In genomic region chr3:17742092-17742836, GRCh38 we compare ENCODE assay signal across 8 cellular contexts.
DNase-seq lines count a peak whose midpoint lies in the region; ATAC-seq and TF ChIP-seq lines count a peak whose summit lies in the region.

TBC1D5 (minus strand) TSS chr3:17742631; CDS start chr3:17508570, 234,061 bp downstream.

- peak within 1 kb of the TSS; percentile 75 for H3K4me3 ChIP-seq in HUES6 (ENCODE audit: low read depth, low read length)
- H3K4me3 ChIP-seq in muscle layer of colon (ENCODE audit: low read depth in 1 of 2, low read length in 2 of 2) = peak within 1 kb of the TSS; percentile 59 to 88

- H3K9ac ChIP-seq in HUES6 (ENCODE audit: low read length) (peak within 1 kb of the TSS; percentile 93), muscle layer of colon (ENCODE audit: low read length) (peak within 1 kb of the TSS; percentile 64)

- peak; percentile 97 for TF ChIP-seq POLR2A in erythroblast (IDR thresholded peaks at IDR 0.05; ENCODE audit: low read length)

- H3K4me1 ChIP-seq in HUES6 (ENCODE audit: control insufficient read depth, insufficient read depth, low read length) (peaks cover 22% of the 10 kb centered on the region), muscle layer of colon (ENCODE audit: insufficient read depth, low read length) (peaks cover 28% of the 10 kb centered on the region)

- no peaks in the 10 kb centered on the region for H3K9me3 ChIP-seq in HUES6 (ENCODE audit: control insufficient read depth, insufficient read depth, low read depth, low read length)
- no peaks in the 10 kb centered on the region for H3K9me3 ChIP-seq in muscle layer of colon (ENCODE audit: low read length)

- peak within 1 kb of the TSS; percentile 94 for H3K27ac ChIP-seq in HUES6 (ENCODE audit: low read depth, low read length)
- peak within 1 kb of the TSS; percentile 91 for H3K27ac ChIP-seq in muscle layer of colon (ENCODE audit: low read depth, low read length)

- DNase-seq in D341Med (ENCODE audit: low spot score) (peak; percentile 99), OCI-M2 (lab: John Stamatoyannopoulos, UW; ENCODE audit: unreplicated experiment) (peak; percentile 49), activated T-cell treated with anti-CD3 and anti-CD28 coated beads for 4 hours (peak; percentile 74), erythroblast (lab: John Stamatoyannopoulos, UW) (peak; percentile 98)
- DNase-seq in stimulated activated CD8-positive, alpha-beta memory T cell treated with anti-CD3 and anti-CD28 coated beads, Interleukin-7, amount 100 ng/mL, for 24 hours (ENCODE audit: low read depth) = peak; percentile 80

- H3K27me3 ChIP-seq in HUES6 (ENCODE audit: control insufficient read depth, insufficient read depth, low read length) (no peaks in the 10 kb centered on the region), muscle layer of colon (ENCODE audit: control insufficient read depth in 1 of 2, insufficient read depth in 2 of 2, low read length in 2 of 2) (no peaks in the 10 kb centered on the region)

- H3K36me3 ChIP-seq in HUES6 (ENCODE audit: control insufficient read depth, insufficient read depth, low read length) (no peaks in the 10 kb centered on the region), muscle layer of colon (ENCODE audit: insufficient read depth, low read length) (no peaks in the 10 kb centered on the region)

- ATAC-seq in GM21423 (IDR thresholded peaks at IDR 0.05; ENCODE audit: unreplicated experiment) = peak; percentile 79

Comparison
In these comparisons a context has a peak if more than half of its experiments do, and no peak if none do; other contexts are left out.
1. Peak in every context shown above with its lines: DNase-seq, ATAC-seq, H3K4me3 ChIP-seq and H3K27ac ChIP-seq.
2. DNase-seq: peak in every context shown above with its lines; median percentile 99 in D341Med; 98 in erythroblast; 80 in stimulated activated CD8-positive, alpha-beta memory T cell treated with anti-CD3 and anti-CD28 coated beads, Interleukin-7, amount 100 ng/mL, for 24 hours; 74 in activated T-cell treated with anti-CD3 and anti-CD28 coated beads for 4 hours; 49 in OCI-M2.